ENCODE assay signal across 11 cellular contexts in genomic region chr7:140358771-140359095, GRCh38. TPM values are rescaled to one million over a fixed set of nuclear protein-coding genes. Genes with fewer than 3 reads are reported as not detected.
DNase-seq lines count a peak whose midpoint lies in the region; ATAC-seq, FAIRE-seq and TF ChIP-seq lines count a peak whose summit lies in the region.
"Had no signal": no experiment of that assay in that cellular context is flagged by ENCODE, and none has a peak within 500 bp of the region (broad histone marks: within the 10 kb centered on the region; RNA-seq: fewer than 3 reads in every experiment).

No MANE protein-coding gene starts in this region.

- peak overlapping the region; percentile 94 for H3K27ac Mint-ChIP-seq in activated CD4-positive, alpha-beta T cell treated with anti-CD3 and anti-CD28 coated beads, Interleukin-2, amount 10 ng/mL, durations not matched to agents 24 days and 14 days

- TF ChIP-seq CTCF in kidney (IDR thresholded peaks at IDR 0.05; ENCODE audit: borderline replicate concordance, extremely low read depth, insufficient read depth), result no peak

- intact Hi-C loops in activated CD4-positive, alpha-beta T cell treated with anti-CD3 and anti-CD28 coated beads, Interleukin-2, amount 10 ng/mL, durations not matched to agents 24 days and 14 days (cut with micrococcal nuclease), result loop anchor here (1.0 to 2.0 kb wide), 4 partner anchors 18 to 120 kb away; partner anchors contain the start of gene MKRN1
- intact Hi-C loops in left colon (cut with DNase I, micrococcal nuclease), result no loop called here
- intact Hi-C loops in kidney (cut with DNase I), result no loop called here

- no peaks in the 10 kb centered on the region for H3K9me3 Mint-ChIP-seq in activated CD4-positive, alpha-beta T cell treated with anti-CD3 and anti-CD28 coated beads, Interleukin-2, amount 10 ng/mL, durations not matched to agents 24 days and 14 days

- peaks cover 27% of the 10 kb centered on the region for H3K4me1 Mint-ChIP-seq in activated CD4-positive, alpha-beta T cell treated with anti-CD3 and anti-CD28 coated beads, Interleukin-2, amount 10 ng/mL, durations not matched to agents 24 days and 14 days

- H3K4me3 ChIP-seq in kidney (ENCODE audit: low read length in 2 of 2), result no peak overlapping the region
- H3K4me3 ChIP-seq in H7 (ENCODE audit: insufficient read depth, low read depth, low read length), result no peak overlapping the region

- peak; percentile 9 for DNase-seq in Ammon's horn (ENCODE audit: low spot score)
- DNase-seq in activated CD4-positive, alpha-beta T cell treated with anti-CD3 and anti-CD28 coated beads, Interleukin-2, amount 10 ng/mL, durations not matched to agents 24 days and 14 days, result peak; percentile 71
- DNase-seq in left colon, result no peak
- DNase-seq in kidney, result no peak
- no peak for DNase-seq in H7
- DNase-seq in NCI-H2227 (lab: John Stamatoyannopoulos, UW; ENCODE audit: unreplicated experiment), result no peak
- DNase-seq: heart left ventricle had no signal

- H3K4me1 ChIP-seq in kidney (ENCODE audit: control insufficient read depth in 1 of 2, insufficient read depth in 1 of 2, low read depth in 1 of 2, low read length in 2 of 2), result peaks cover 0 to 2% of the 10 kb centered on the region in 2 donors

- no peaks in the 10 kb centered on the region for H3K27me3 Mint-ChIP-seq in activated CD4-positive, alpha-beta T cell treated with anti-CD3 and anti-CD28 coated beads, Interleukin-2, amount 10 ng/mL, durations not matched to agents 24 days and 14 days

- H3K4me3 Mint-ChIP-seq in activated CD4-positive, alpha-beta T cell treated with anti-CD3 and anti-CD28 coated beads, Interleukin-2, amount 10 ng/mL, durations not matched to agents 24 days and 14 days, result peak overlapping the region; percentile 68

- peaks cover 57% of the 10 kb centered on the region for H3K36me3 Mint-ChIP-seq in activated CD4-positive, alpha-beta T cell treated with anti-CD3 and anti-CD28 coated beads, Interleukin-2, amount 10 ng/mL, durations not matched to agents 24 days and 14 days (ENCODE audit: low read depth)

- FAIRE-seq in kidney (lab: Jason Lieb, UNC), result no peak

- no peaks in the 10 kb centered on the region for H3K27me3 ChIP-seq in H7 (ENCODE audit: control insufficient read depth, insufficient read depth, low read length)
- H3K27me3 ChIP-seq: heart left ventricle had no signal

- H3K27ac ChIP-seq in kidney (ENCODE audit: low read depth in 2 of 2, low read length in 2 of 2), result peak overlapping the region in 1 of 2 donors; percentile 51
- H3K27ac ChIP-seq: C4-2B had no signal

- peaks cover 7 to 8% of the 10 kb centered on the region in 2 donors for H3K36me3 ChIP-seq in kidney (ENCODE audit: control insufficient read depth in 1 of 2, insufficient read depth in 2 of 2, low read length in 2 of 2)
- H3K36me3 ChIP-seq in H7 (replicated peaks; ENCODE audit: control insufficient read depth, insufficient read depth, low read length), result peaks cover 12% of the 10 kb centered on the region

- no peak overlapping the region for H3K9ac ChIP-seq in kidney (ENCODE audit: low read length in 2 of 2)

- ATAC-seq in GM19035 (IDR thresholded peaks at IDR 0.05; ENCODE audit: unreplicated experiment) (peak; percentile 29), left colon (peak; percentile 31), HG03175 (IDR thresholded peaks at IDR 0.05; ENCODE audit: unreplicated experiment) (no peak)

- no peaks in the 10 kb centered on the region for H3K9me3 ChIP-seq in kidney (ENCODE audit: control insufficient read depth in 1 of 2, low read length in 2 of 2)
- H3K9me3 ChIP-seq: heart left ventricle had no signal

RNA-seq across cellular contexts. Expression of gene SLC37A3, which starts 39.6 kb away (rescaled TPM):
- 162 and 167 TPM in 2 replicates for total RNA-seq in activated CD4-positive, alpha-beta T cell treated with anti-CD3 and anti-CD28 coated beads, Interleukin-2, amount 10 ng/mL, durations not matched to agents 24 days and 14 days
- total RNA-seq in left colon, result 10 to 100 TPM; 57.6 to 65.5 TPM
- total RNA-seq in kidney, result 50.3 TPM
- polyA plus RNA-seq in kidney (ENCODE audit: insufficient read depth, low read depth, low replicate concordance), result 19.5 TPM
- total RNA-seq in H7 (2014; rRNA removed; shearing (Covaris generic)), result 40.1 and 64.1 TPM in 2 replicates

RNA-seq across cellular contexts. Expression of gene RAB19, which starts 45.1 kb away (rescaled TPM):
- 23.0 and 24.4 TPM in 2 replicates for total RNA-seq in activated CD4-positive, alpha-beta T cell treated with anti-CD3 and anti-CD28 coated beads, Interleukin-2, amount 10 ng/mL, durations not matched to agents 24 days and 14 days
- total RNA-seq in left colon (10 to 100 TPM; 14.9 to 21.9 TPM), kidney (11.5 TPM)
- 0.82 TPM for polyA plus RNA-seq in kidney (ENCODE audit: insufficient read depth, low read depth, low replicate concordance)
- 2.3 and 3.8 TPM in 2 replicates for total RNA-seq in H7 (2014; rRNA removed; shearing (Covaris generic))
- total RNA-seq: heart left ventricle, M059J had no signal
- polyA plus RNA-seq: heart left ventricle had no signal

Comparison
In these comparisons a context has a peak if more than half of its experiments do, and no peak if none do; other contexts are left out.
1. DNase-seq: peak in Ammon's horn (single experiment) and activated CD4-positive, alpha-beta T cell treated with anti-CD3 and anti-CD28 coated beads, Interleukin-2, amount 10 ng/mL, durations not matched to agents 24 days and 14 days (single experiment); none in left colon (0 of 2), kidney (single experiment), H7 (single experiment) and NCI-H2227 (single experiment).